In the genomic region with DNA sequence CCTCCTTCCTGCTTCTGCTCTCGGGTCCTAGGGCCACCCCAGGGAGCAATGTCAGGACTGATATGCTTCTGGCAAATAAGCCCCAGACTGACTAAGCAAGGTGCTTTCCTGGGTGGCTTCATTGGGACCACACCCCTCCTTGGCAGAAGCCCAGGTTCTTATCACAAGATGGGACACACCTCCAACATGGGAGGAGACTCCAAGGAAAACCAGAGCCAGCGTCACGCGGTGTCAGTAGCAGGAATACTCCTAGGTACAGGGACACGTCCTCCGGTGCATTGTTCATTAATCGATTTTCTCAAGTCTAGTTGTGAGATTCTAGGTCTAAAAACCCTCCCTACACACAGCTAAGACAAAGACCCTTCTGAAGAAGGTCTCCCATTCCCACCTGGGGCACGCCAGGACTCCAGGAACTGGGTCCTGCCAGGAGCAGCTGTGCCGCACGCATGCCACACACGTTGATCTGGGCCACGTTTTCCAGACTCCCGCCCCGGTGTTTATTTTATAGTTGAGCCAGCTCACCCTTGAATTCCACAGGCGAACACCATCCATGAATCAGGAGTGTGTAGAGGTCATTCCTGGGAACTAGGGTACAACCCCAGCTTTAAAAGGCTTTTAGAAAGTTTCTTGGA, we compare ENCODE assay signal across 9 cellular contexts. TPM values are rescaled to one million over a fixed set of nuclear protein-coding genes. Genes with fewer than 3 reads are reported as not detected.
DNase-seq lines count a peak whose midpoint lies in the region; ATAC-seq, FAIRE-seq and TF ChIP-seq lines count a peak whose summit lies in the region.
"Had no signal": no experiment of that assay in that cellular context is flagged by ENCODE, and none has a peak within 500 bp of the region (broad histone marks: within the 10 kb centered on the region; RNA-seq: fewer than 3 reads in every experiment).

No MANE protein-coding gene starts in this region.

- peak overlapping the region; percentile 12 to 51 (median 41); a peak in 5 of 6 replicates for H3K4me3 ChIP-seq in HepG2 (replicated peaks in 1 of 3; ENCODE audit: insufficient read depth in 1 of 3, low read depth in 2 of 3, low read length in 3 of 3)
- H3K4me3 ChIP-seq: BLaER1 had no signal

- WGBS in HepG2 (ENCODE audit: low lambda C conversion rate) = 1% methylated on average over 15 of the region's 15 CpGs

- no peaks in the 10 kb centered on the region for H3K36me3 ChIP-seq in HepG2 (replicated peaks in 1 of 2; ENCODE audit: control insufficient read depth in 1 of 2, insufficient read depth in 2 of 2, low read length in 2 of 2)
- H3K36me3 ChIP-seq: BLaER1 had no signal

- no peaks in the 10 kb centered on the region for H3K9me3 ChIP-seq in HepG2 (ENCODE audit: low read length)
- H3K9me3 ChIP-seq: BLaER1 had no signal

- H3K4me1 Mint-ChIP-seq in WTC11 = peaks cover 30% of the 10 kb centered on the region
- H3K4me1 Mint-ChIP-seq in stimulated activated naive CD8-positive, alpha-beta T cell treated with anti-CD3 and anti-CD28 coated beads, Interleukin-15, amount 100 ng/mL, for 72 hours = peaks cover 6% of the 10 kb centered on the region

- H3K4me3 Mint-ChIP-seq in WTC11 = no peak overlapping the region
- H3K4me3 Mint-ChIP-seq in stimulated activated naive CD8-positive, alpha-beta T cell treated with anti-CD3 and anti-CD28 coated beads, Interleukin-15, amount 100 ng/mL, for 72 hours = no peak overlapping the region

- TF ChIP-seq CTCF in 22Rv1 (IDR thresholded peaks at IDR 0.05) (no peak), WTC11 (IDR thresholded peaks at IDR 0.05) (no peak), HepG2 (CRISPR knock-in tag; IDR thresholded peaks at IDR 0.05) (no peak)

- no peaks in the 10 kb centered on the region for H3K9me3 Mint-ChIP-seq in WTC11
- H3K9me3 Mint-ChIP-seq in stimulated activated naive CD8-positive, alpha-beta T cell treated with anti-CD3 and anti-CD28 coated beads, Interleukin-15, amount 100 ng/mL, for 72 hours = no peaks in the 10 kb centered on the region

- peaks cover 2 to 53% of the 10 kb centered on the region in 2 experiments; a peak in 4 of 5 replicates for H3K27me3 ChIP-seq in HepG2 (ENCODE audit: control insufficient read depth in 1 of 2, insufficient read depth in 2 of 2, low read length in 2 of 2)
- H3K27me3 ChIP-seq: BLaER1 had no signal

- H3K4me1 ChIP-seq in HepG2 (ENCODE audit: insufficient read depth, low read length) = peaks cover 22% of the 10 kb centered on the region

- no peaks in the 10 kb centered on the region for H3K27me3 Mint-ChIP-seq in WTC11 (ENCODE audit: low read depth)
- H3K27me3 Mint-ChIP-seq in stimulated activated naive CD8-positive, alpha-beta T cell treated with anti-CD3 and anti-CD28 coated beads, Interleukin-15, amount 100 ng/mL, for 72 hours = no peaks in the 10 kb centered on the region

- H3K79me2 ChIP-seq in HepG2 (ENCODE audit: insufficient read depth, low read length) = no peaks in the 10 kb centered on the region

- no peak overlapping the region; the same call in 1 of the 2 replicates for H3K9ac ChIP-seq in HepG2 (ENCODE audit: insufficient read depth, low read depth, low read length)
- H3K9ac ChIP-seq: BLaER1 had no signal

- TF ChIP-seq EP300 in HepG2 (IDR thresholded peaks at IDR 0.05; ENCODE audit: low read depth in 2 of 2, low read length in 2 of 2) (no peak), HepG2 (CRISPR knock-in tag; IDR thresholded peaks at IDR 0.05; ENCODE audit: borderline replicate concordance) (no peak)

- peak; percentile 55 for FAIRE-seq in HepG2 (lab: Jason Lieb, UNC)

- intact Hi-C loops in HepG2 (cut with micrococcal nuclease; ENCODE audit: unreplicated experiment) = no loop called here

- CTCF ChIA-PET in WTC11 (lab: Charles Lee) (interaction anchor here (0.5 to 2.1 kb wide), 3 partner anchors 27 to 70 kb away, joined by 3 to 7 read pairs (median 6); no protein-coding TSS in a partner anchor), HepG2 (lab: Yijun Ruan, JAX; ENCODE audit: low intra/inter-chr PET ratio, low total read pairs) (no interaction called here)

- no peak for TF ChIP-seq POLR2A in HepG2 (IDR thresholded peaks at IDR 0.05; ENCODE audit: insufficient read depth in 1 of 2, low read depth in 2 of 2, low read length in 2 of 2)

- POLR2A ChIA-PET in WTC11 (lab: Charles Lee) = no interaction called here
- POLR2A ChIA-PET in HepG2 (lab: Yijun Ruan, JAX) = no interaction called here

- no TSS peak for BruUV-seq in HepG2 (replicated peaks; lab: Mats Ljungman, UMichigan)

- no peaks in the 10 kb centered on the region for H3K36me3 Mint-ChIP-seq in WTC11

- ATAC-seq in WTC11 = peak; percentile 51
- ATAC-seq in HepG2 = peak; percentile 51
- ATAC-seq in HG03442 (IDR thresholded peaks at IDR 0.05; ENCODE audit: unreplicated experiment) = no peak
- ATAC-seq in stimulated activated naive CD8-positive, alpha-beta T cell treated with anti-CD3 and anti-CD28 coated beads, Interleukin-15, amount 100 ng/mL, for 72 hours = no peak

- H2AFZ ChIP-seq in HepG2 (ENCODE audit: low read length) = no peak overlapping the region

- H3K4me2 ChIP-seq in HepG2 (ENCODE audit: low read depth, low read length) = peak overlapping the region; percentile 74
- H3K4me2 ChIP-seq: BLaER1 had no signal

- in situ Hi-C loops in HepG2 (cut with HindIII; ENCODE audit: extremely low pct_ligation_motif_present, low pct_unique_long_range_greater_than_20kb) = no loop called here

- no peak overlapping the region for H3K27ac Mint-ChIP-seq in WTC11
- peak overlapping the region in 1 of 2 donors; percentile 12 for H3K27ac Mint-ChIP-seq in stimulated activated naive CD8-positive, alpha-beta T cell treated with anti-CD3 and anti-CD28 coated beads, Interleukin-15, amount 100 ng/mL, for 72 hours

- peak; percentile 54 for DNase-seq in LHCN-M2 (ENCODE audit: low read depth)
- DNase-seq in WTC11 (ENCODE audit: low spot score) = no peak
- peak; percentile 52 for DNase-seq in HepG2 (ENCODE audit: low spot score)
- DNase-seq in AML-193 (lab: John Stamatoyannopoulos, UW) = no peak
- DNase-seq in effector CD4-positive, alpha-beta T cell = no peak
- DNase-seq in stimulated activated naive CD8-positive, alpha-beta T cell treated with anti-CD3 and anti-CD28 coated beads, Interleukin-15, amount 100 ng/mL, for 72 hours = no peak

- TF ChIP-seq RAD21 in HepG2 (CRISPR knock-in tag; IDR thresholded peaks at IDR 0.05) = no peak

- no peaks in the 10 kb centered on the region for H4K20me1 ChIP-seq in HepG2 (ENCODE audit: insufficient read depth, low read length)
- H4K20me1 ChIP-seq: BLaER1 had no signal

- H3K27ac ChIP-seq in 22Rv1 (peak overlapping the region; percentile 63), HepG2 (ENCODE audit: extremely low read length, insufficient read depth, low read length) (no peak overlapping the region)
- H3K27ac ChIP-seq: BLaER1 had no signal

RNA-seq across cellular contexts. Expression of gene FA2H, which starts 30.8 kb away (rescaled TPM):
- 0.06 TPM in 1 of 2 replicates, not detected in the other for total RNA-seq in LHCN-M2 (2014; rRNA removed)
- not detected for polyA plus RNA-seq in LHCN-M2 (2012)
- 6.0 to 10.9 TPM (median 6.6 TPM) in 3 replicates for total RNA-seq in WTC11 (2021)
- not detected in 2 replicates for total RNA-seq in HepG2 (2016; rRNA removed; fragmentation: Illumina TruSeq; extraction: Trizol)
- not detected in 2 replicates for total RNA-seq in HepG2 (2016; cell fraction: cytosol; rRNA removed; fragmentation: Illumina TruSeq; extraction: Trizol; ENCODE audit: low read depth)
- not detected in 2 replicates for total RNA-seq in HepG2 (2016; cell fraction: insoluble cytoplasmic fraction; rRNA removed; fragmentation: Illumina TruSeq; extraction: Trizol)
- total RNA-seq in HepG2 (2016; cell fraction: membrane; rRNA removed; fragmentation: Illumina TruSeq; extraction: Trizol) = not detected in 2 replicates
- total RNA-seq in HepG2 (2016; cell fraction: nucleus; rRNA removed; fragmentation: Illumina TruSeq; extraction: Trizol) = not detected in 2 replicates
- polyA plus RNA-seq in HepG2 (2011; rRNA removed) = 0.09 and 0.20 TPM in 2 replicates
- polyA plus RNA-seq in HepG2 (2011; cell fraction: cytosol; rRNA removed) = 0.03 TPM in 1 of 2 replicates, not detected in the other
- polyA plus RNA-seq in HepG2 (2011; cell fraction: nucleus; rRNA removed) = 0.05 TPM in 1 of 2 replicates, not detected in the other
- 0.07 TPM in 1 of 2 replicates, not detected in the other for polyA plus RNA-seq in HepG2 (2012)
- polyA plus RNA-seq in HepG2 (2016; cell fraction: cytosol; fragmentation: Illumina TruSeq; extraction: Trizol; ENCODE audit: low read depth) = not detected in 2 replicates
- 0.11 TPM in 1 of 2 replicates, not detected in the other for polyA plus RNA-seq in HepG2 (2016; cell fraction: insoluble cytoplasmic fraction; fragmentation: Illumina TruSeq; extraction: Trizol; ENCODE audit: low read depth)
- polyA plus RNA-seq in HepG2 (2016; cell fraction: membrane; fragmentation: Illumina TruSeq; extraction: Trizol; ENCODE audit: low read depth) = not detected in 2 replicates
- polyA plus RNA-seq in HepG2 (2016; cell fraction: nucleus; fragmentation: Illumina TruSeq; extraction: Trizol; ENCODE audit: insufficient read depth, low read depth) = 0.38 TPM in 1 of 2 replicates, not detected in the other
- 42.8 TPM in 1 of 2 replicates, not detected in the other for polyA minus RNA-seq in HepG2 (2011; rRNA and poly(A)+ RNA removed; ENCODE audit: low replicate concordance)
- polyA minus RNA-seq in HepG2 (2011; cell fraction: cytosol; rRNA and poly(A)+ RNA removed) = 0.35 TPM in 1 of 2 replicates, not detected in the other
- not detected in 2 replicates for polyA minus RNA-seq in HepG2 (2011; cell fraction: nucleus; rRNA and poly(A)+ RNA removed)

RNA-seq across cellular contexts. Expression of gene MLKL, which starts 43.1 kb away (rescaled TPM):
- 9.4 and 10.4 TPM in 2 replicates for total RNA-seq in LHCN-M2 (2014; rRNA removed)
- 4.1 TPM for polyA plus RNA-seq in LHCN-M2 (2012)
- 4.3 to 5.0 TPM (median 4.4 TPM) in 3 replicates for total RNA-seq in WTC11 (2021)
- 10.7 TPM in 2 replicates for total RNA-seq in HepG2 (2016; rRNA removed; fragmentation: Illumina TruSeq; extraction: Trizol)
- total RNA-seq in HepG2 (2016; cell fraction: cytosol; rRNA removed; fragmentation: Illumina TruSeq; extraction: Trizol; ENCODE audit: low read depth) = 3.0 TPM in 2 replicates
- total RNA-seq in HepG2 (2016; cell fraction: insoluble cytoplasmic fraction; rRNA removed; fragmentation: Illumina TruSeq; extraction: Trizol) = 11.8 and 11.9 TPM in 2 replicates
- total RNA-seq in HepG2 (2016; cell fraction: membrane; rRNA removed; fragmentation: Illumina TruSeq; extraction: Trizol) = 5.1 and 6.4 TPM in 2 replicates
- 8.9 and 10.4 TPM in 2 replicates for total RNA-seq in HepG2 (2016; cell fraction: nucleus; rRNA removed; fragmentation: Illumina TruSeq; extraction: Trizol)
- polyA plus RNA-seq in HepG2 (2011; rRNA removed) = 5.5 and 6.4 TPM in 2 replicates
- polyA plus RNA-seq in HepG2 (2011; cell fraction: cytosol; rRNA removed) = 2.9 and 3.0 TPM in 2 replicates
- 8.3 and 10.0 TPM in 2 replicates for polyA plus RNA-seq in HepG2 (2011; cell fraction: nucleus; rRNA removed)
- 4.3 and 4.5 TPM in 2 replicates for polyA plus RNA-seq in HepG2 (2012)
- 2.2 and 2.4 TPM in 2 replicates for polyA plus RNA-seq in HepG2 (2016; cell fraction: cytosol; fragmentation: Illumina TruSeq; extraction: Trizol; ENCODE audit: low read depth)
- 9.8 and 12.2 TPM in 2 replicates for polyA plus RNA-seq in HepG2 (2016; cell fraction: insoluble cytoplasmic fraction; fragmentation: Illumina TruSeq; extraction: Trizol; ENCODE audit: low read depth)
- 3.3 and 3.5 TPM in 2 replicates for polyA plus RNA-seq in HepG2 (2016; cell fraction: membrane; fragmentation: Illumina TruSeq; extraction: Trizol; ENCODE audit: low read depth)
- polyA plus RNA-seq in HepG2 (2016; cell fraction: nucleus; fragmentation: Illumina TruSeq; extraction: Trizol; ENCODE audit: insufficient read depth, low read depth) = 14.3 and 17.1 TPM in 2 replicates
- polyA minus RNA-seq in HepG2 (2011; rRNA and poly(A)+ RNA removed; ENCODE audit: low replicate concordance) = 2.2 and 23.2 TPM in 2 replicates
- 1.8 and 2.8 TPM in 2 replicates for polyA minus RNA-seq in HepG2 (2011; cell fraction: cytosol; rRNA and poly(A)+ RNA removed)
- polyA minus RNA-seq in HepG2 (2011; cell fraction: nucleus; rRNA and poly(A)+ RNA removed) = 9.5 and 12.4 TPM in 2 replicates

Comparison
In these comparisons a context has a peak if more than half of its experiments do, and no peak if none do; other contexts are left out.
1. DNase-seq: peak in LHCN-M2 (single experiment) and HepG2 (single experiment); none in WTC11 (single experiment), AML-193 (0 of 2), effector CD4-positive, alpha-beta T cell (single experiment) and stimulated activated naive CD8-positive, alpha-beta T cell treated with anti-CD3 and anti-CD28 coated beads, Interleukin-15, amount 100 ng/mL, for 72 hours (0 of 2).
2. ATAC-seq: peak in WTC11 (single experiment) and HepG2 (single experiment); none in HG03442 (single experiment) and stimulated activated naive CD8-positive, alpha-beta T cell treated with anti-CD3 and anti-CD28 coated beads, Interleukin-15, amount 100 ng/mL, for 72 hours (single experiment).